Comparison of ENCODE assay signal across 1 cellular context in genomic region chr17:30824356-30825145, GRCh38.
A peak's percentile ranks its signal among the peaks of the same experiment; 100 is the strongest.
TF ChIP-seq lines count a peak whose summit lies in the region.

Gene CRLF3, minus strand, starts transcription at chr17:30824692. Its CDS starts 41 bp downstream, at chr17:30824651.

TF ChIP-seq in HepG2, 621 proteins besides CTCF, POLR2A, EP300 and RAD21 (continued from another document and continues in another):
- no peak for TF ChIP-seq ZNF775 (CRISPR knock-in tag; IDR thresholded peaks at IDR 0.05; ENCODE audit: borderline replicate concordance)
- TF ChIP-seq KDM6A (CRISPR knock-in tag; IDR thresholded peaks at IDR 0.05; ENCODE audit: low read depth): no peak
- TF ChIP-seq KMT2A (CRISPR knock-in tag; IDR thresholded peaks at IDR 0.05): peak; percentile 68
- TF ChIP-seq DMAP1 (CRISPR knock-in tag; IDR thresholded peaks at IDR 0.05): no peak; the same call in 1 of the 2 replicates
- TF ChIP-seq CBX5 (CRISPR knock-in tag; IDR thresholded peaks at IDR 0.05; ENCODE audit: borderline replicate concordance): no peak
- no peak for TF ChIP-seq ZNF772 (CRISPR knock-in tag; IDR thresholded peaks at IDR 0.05)
- TF ChIP-seq RBFOX2 (IDR thresholded peaks at IDR 0.05; ENCODE audit: low read depth, low read length): peak; percentile 80
- no peak for TF ChIP-seq NR2F1 (CRISPR knock-in tag; IDR thresholded peaks at IDR 0.05)
- no peak for TF ChIP-seq NRL (CRISPR knock-in tag; IDR thresholded peaks at IDR 0.05; ENCODE audit: borderline replicate concordance)
- TF ChIP-seq ZNF496 (CRISPR knock-in tag; IDR thresholded peaks at IDR 0.05; ENCODE audit: insufficient replicate concordance): no peak
- peak; percentile 94 for TF ChIP-seq MEIS2 (CRISPR knock-in tag; IDR thresholded peaks at IDR 0.05)
- no peak for TF ChIP-seq RAD51 (IDR thresholded peaks at IDR 0.05; ENCODE audit: borderline replicate concordance)
- TF ChIP-seq AFF4 (CRISPR knock-in tag; IDR thresholded peaks at IDR 0.05): no peak
- no peak; the same call in 1 of the 2 replicates for TF ChIP-seq ZSCAN29 (CRISPR knock-in tag; conservative IDR thresholded peaks at IDR 0.05)
- TF ChIP-seq MXD1 (CRISPR knock-in tag; IDR thresholded peaks at IDR 0.05): peak; percentile 84; the same call in 1 of the 2 replicates
- peak; percentile 44; the same call in 1 of the 2 replicates for TF ChIP-seq MIXL1 (CRISPR knock-in tag; IDR thresholded peaks at IDR 0.05)
- TF ChIP-seq ZNF407 (CRISPR knock-in tag; IDR thresholded peaks at IDR 0.05; ENCODE audit: not compliant biosample characterization): no peak
- TF ChIP-seq EEA1 (CRISPR knock-in tag; IDR thresholded peaks at IDR 0.05; ENCODE audit: borderline replicate concordance): no peak; the same call in 1 of the 2 replicates
- TF ChIP-seq THAP11 (CRISPR knock-in tag; IDR thresholded peaks at IDR 0.05): peak; percentile 79
- TF ChIP-seq ZMYM3 (CRISPR knock-in tag; IDR thresholded peaks at IDR 0.05): peak; percentile 96
- no peak; the same call in 1 of the 2 replicates for TF ChIP-seq ZNF343 (CRISPR knock-in tag; IDR thresholded peaks at IDR 0.05)
- no peak for TF ChIP-seq GRHL1 (CRISPR knock-in tag; conservative IDR thresholded peaks at IDR 0.05)
- peak; percentile 65; the same call in 1 of the 2 replicates for TF ChIP-seq KDM1A (CRISPR knock-in tag; IDR thresholded peaks at IDR 0.05)
- TF ChIP-seq EHMT2 (IDR thresholded peaks at IDR 0.05; ENCODE audit: borderline replicate concordance, low read depth, low read length): no peak
- TF ChIP-seq BRD4 (CRISPR knock-in tag; IDR thresholded peaks at IDR 0.05): no peak
- peak; percentile 85 for TF ChIP-seq NR0B2 (CRISPR knock-in tag; IDR thresholded peaks at IDR 0.05)
- no peak for TF ChIP-seq THAP8 (CRISPR knock-in tag; IDR thresholded peaks at IDR 0.05; ENCODE audit: borderline replicate concordance)
- TF ChIP-seq RFXAP (CRISPR knock-in tag; IDR thresholded peaks at IDR 0.05; ENCODE audit: borderline replicate concordance): no peak; the same call in 1 of the 2 replicates
- 0 out of 2 replicates have a peak, but pooled peaks have one; percentile 23 for TF ChIP-seq STAG1 (CRISPR knock-in tag; IDR thresholded peaks at IDR 0.05)
- TF ChIP-seq NFIC (IDR thresholded peaks at IDR 0.05; ENCODE audit: low read length): no peak
- TF ChIP-seq ZNF264 (CRISPR knock-in tag; IDR thresholded peaks at IDR 0.05): no peak
- 0 out of 2 replicates have a peak, but pooled peaks have one; percentile 34 for TF ChIP-seq ZNF253 (CRISPR knock-in tag; IDR thresholded peaks at IDR 0.05; ENCODE audit: borderline replicate concordance)
- TF ChIP-seq SALL2 (CRISPR knock-in tag; IDR thresholded peaks at IDR 0.05): no peak
- peak; percentile 5 for TF ChIP-seq ZEB1 (IDR thresholded peaks at IDR 0.05; ENCODE audit: insufficient replicate concordance, low read depth)
- peak; percentile 59; the same call in 1 of the 2 replicates for TF ChIP-seq YEATS2 (CRISPR knock-in tag; IDR thresholded peaks at IDR 0.05; ENCODE audit: borderline replicate concordance)
- no peak for TF ChIP-seq CHCHD3 (CRISPR knock-in tag; IDR thresholded peaks at IDR 0.05)
- TF ChIP-seq ZNF160 (CRISPR knock-in tag; IDR thresholded peaks at IDR 0.05): no peak
- TF ChIP-seq ZNF619 (CRISPR knock-in tag; IDR thresholded peaks at IDR 0.05): 0 out of 2 replicates have a peak, but pooled peaks have one; percentile 38
- no peak for TF ChIP-seq MED13 (CRISPR knock-in tag; IDR thresholded peaks at IDR 0.05)
- TF ChIP-seq HHEX (CRISPR knock-in tag; IDR thresholded peaks at IDR 0.05): no peak
- no peak for TF ChIP-seq FOXJ3 (CRISPR knock-in tag; IDR thresholded peaks at IDR 0.05; ENCODE audit: borderline replicate concordance)
- TF ChIP-seq RORA (CRISPR knock-in tag; IDR thresholded peaks at IDR 0.05): no peak
- TF ChIP-seq ZNF101 (CRISPR knock-in tag; IDR thresholded peaks at IDR 0.05; ENCODE audit: borderline replicate concordance, low read depth): no peak
- TF ChIP-seq BCL3 (CRISPR knock-in tag; IDR thresholded peaks at IDR 0.05): peak; percentile 18; the same call in 1 of the 2 replicates
- no peak for TF ChIP-seq ZNF382 (CRISPR knock-in tag; IDR thresholded peaks at IDR 0.05; ENCODE audit: borderline replicate concordance)
- TF ChIP-seq CENPT (CRISPR knock-in tag; IDR thresholded peaks at IDR 0.05; ENCODE audit: low read depth): no peak
- no peak for TF ChIP-seq NONO (IDR thresholded peaks at IDR 0.05)
- TF ChIP-seq NONO (CRISPR knock-in tag; conservative IDR thresholded peaks at IDR 0.05): peak; percentile 56; the same call in 1 of the 2 replicates
- peak; percentile 91 for TF ChIP-seq ZNF768 (CRISPR knock-in tag; IDR thresholded peaks at IDR 0.05)
- no peak for TF ChIP-seq PLSCR1 (CRISPR knock-in tag; IDR thresholded peaks at IDR 0.05; ENCODE audit: borderline replicate concordance)
- no peak for TF ChIP-seq ZNF883 (CRISPR knock-in tag; IDR thresholded peaks at IDR 0.05; ENCODE audit: not compliant biosample characterization)
- no peak for TF ChIP-seq FOXK2 (IDR thresholded peaks at IDR 0.05)
- peak; percentile 64; the same call in 1 of the 2 replicates for TF ChIP-seq ZMYM2 (CRISPR knock-in tag; IDR thresholded peaks at IDR 0.05)
